ENCODE assay signal across 9 cellular contexts in genomic region chr22:39997939-39998726, GRCh38. TPM values are rescaled to one million over a fixed set of nuclear protein-coding genes. Genes with fewer than 3 reads are reported as not detected.
DNase-seq lines count a peak whose midpoint lies in the region; ATAC-seq, FAIRE-seq and TF ChIP-seq lines count a peak whose summit lies in the region.
"Had no signal": no experiment of that assay in that cellular context is flagged by ENCODE, and none has a peak within 500 bp of the region (broad histone marks: within the 10 kb centered on the region; RNA-seq: fewer than 3 reads in every experiment).

No MANE protein-coding gene starts in this region.

- CTCF ChIA-PET in H1 (lab: Charles Lee; ENCODE audit: partially characterized antibody): interaction anchor here (0.9 to 16.1 kb wide), 5 partner anchors 11 to 65 kb away, joined by 4 to 159 read pairs (median 10); no protein-coding TSS in a partner anchor

- peak overlapping the region; percentile 80 for H3K4me3 Mint-ChIP-seq in neural crest cell
- no peak overlapping the region for H3K4me3 Mint-ChIP-seq in activated T-helper 17 cell treated with anti-CD3 and anti-CD28 coated beads, Interleukin-2, amount 50 U/mL, for 72 hours
- H3K4me3 Mint-ChIP-seq: dendritic cell treated with granulocyte-macrophage colony-stimulating factor and Interleukin-4, amounts not matched to agents 40 ng/mL and 50 ng/mL, for 4 days had no signal

- peak overlapping the region; percentile 60 for H2BK12ac ChIP-seq in H1 (ENCODE audit: low read depth, low read length)

- H2AK5ac ChIP-seq in H1 (ENCODE audit: low read depth, low read length): peak overlapping the region; percentile 41; the same call in 1 of the 2 replicates

- H3K9me3 Mint-ChIP-seq in neural crest cell: no peaks in the 10 kb centered on the region
- H3K9me3 Mint-ChIP-seq in activated T-helper 17 cell treated with anti-CD3 and anti-CD28 coated beads, Interleukin-2, amount 50 U/mL, for 72 hours: no peaks in the 10 kb centered on the region
- H3K9me3 Mint-ChIP-seq: dendritic cell treated with granulocyte-macrophage colony-stimulating factor and Interleukin-4, amounts not matched to agents 40 ng/mL and 50 ng/mL, for 4 days had no signal

- POLR2A ChIA-PET in H1 (lab: Charles Lee; ENCODE audit: partially characterized antibody): interaction anchor here (1.0 to 6.5 kb wide), 8 partner anchors 11 to 82 kb away, joined by 3 to 44 read pairs (median 3); no protein-coding TSS in a partner anchor

- peak overlapping the region; percentile 96 for H3K27ac Mint-ChIP-seq in neural crest cell (ENCODE audit: unreplicated experiment)
- H3K27ac Mint-ChIP-seq in activated T-helper 17 cell treated with anti-CD3 and anti-CD28 coated beads, Interleukin-2, amount 50 U/mL, for 72 hours: no peak overlapping the region
- H3K27ac Mint-ChIP-seq: dendritic cell treated with granulocyte-macrophage colony-stimulating factor and Interleukin-4, amounts not matched to agents 40 ng/mL and 50 ng/mL, for 4 days had no signal

- H3K79me2 ChIP-seq in H1 (ENCODE audit: control insufficient read depth in 1 of 2, insufficient read depth in 2 of 2, low read length in 2 of 2): peaks cover 3 to 55% of the 10 kb centered on the region in 2 experiments

- H3K4me1 ChIP-seq in H1 (replicated peaks in 1 of 4; ENCODE audit: control insufficient read depth in 3 of 4, insufficient read depth in 4 of 4, low read length in 3 of 4): peaks cover 28 to 61% (median 46%) of the 10 kb centered on the region in 4 experiments

- no peak overlapping the region for H2AFZ ChIP-seq in H1 (ENCODE audit: low read length)

- H4K8ac ChIP-seq in H1 (ENCODE audit: extremely low read depth, insufficient read depth, low read length): no peak overlapping the region

- H3K27me3 ChIP-seq in H1 (replicated peaks in 1 of 4; ENCODE audit: control insufficient read depth in 3 of 4, extremely low read depth in 1 of 4, insufficient read depth in 3 of 4, low read length in 3 of 4): peaks cover 0 to 17% (median 12%) of the 10 kb centered on the region in 4 experiments; a peak in 6 of 7 replicates

- no peak for TF ChIP-seq EP300 in H1 (IDR thresholded peaks at IDR 0.05; ENCODE audit: borderline replicate concordance in 1 of 2, low read depth in 2 of 2, low read length in 2 of 2)

- peak overlapping the region; percentile 31 for H2BK120ac ChIP-seq in H1 (replicated peaks; ENCODE audit: low read depth, low read length)

- no peaks in the 10 kb centered on the region for H3K9me3 ChIP-seq in H1 (ENCODE audit: insufficient read depth in 2 of 2, low read depth in 1 of 2, low read length in 1 of 2)

- no peak for ATAC-seq in activated T-helper 17 cell treated with anti-CD3 and anti-CD28 coated beads, Interleukin-2, amount 50 U/mL, for 72 hours (replicated peaks)
- ATAC-seq in GM18520 (IDR thresholded peaks at IDR 0.05; ENCODE audit: unreplicated experiment): no peak

- peaks cover 34% of the 10 kb centered on the region for H3K27me3 Mint-ChIP-seq in neural crest cell (ENCODE audit: low read depth)
- peaks cover 17% of the 10 kb centered on the region for H3K27me3 Mint-ChIP-seq in activated T-helper 17 cell treated with anti-CD3 and anti-CD28 coated beads, Interleukin-2, amount 50 U/mL, for 72 hours

- H3K36me3 Mint-ChIP-seq in neural crest cell (ENCODE audit: low read depth): no peaks in the 10 kb centered on the region
- H3K36me3 Mint-ChIP-seq in activated T-helper 17 cell treated with anti-CD3 and anti-CD28 coated beads, Interleukin-2, amount 50 U/mL, for 72 hours (ENCODE audit: low read depth): no peaks in the 10 kb centered on the region

- no peak overlapping the region for H3K23ac ChIP-seq in H1 (ENCODE audit: insufficient read length)

- no peak overlapping the region; a peak in 1 of 7 replicates for H3K9ac ChIP-seq in H1 (replicated peaks in 1 of 4; ENCODE audit: extremely low read depth in 1 of 4, low read depth in 3 of 4, low read length in 3 of 4)

- in situ Hi-C loops in G401 (cut with HindIII; ENCODE audit: low sequenced_read_pairs): no loop called here

- no peak for FAIRE-seq in H54 (lab: Jason Lieb, UNC)
- FAIRE-seq in H1 (lab: Jason Lieb, UNC): no peak

- H3K36me3 ChIP-seq in H1 (ENCODE audit: control insufficient read depth in 2 of 4, insufficient read depth in 4 of 4, low read length in 3 of 4): no peaks in the 10 kb centered on the region

- peak overlapping the region; percentile 76 for H2BK5ac ChIP-seq in H1 (ENCODE audit: low read depth, low read length)

- peak overlapping the region in 3 of 4 experiments; percentile 7 to 30 (median 17); a peak in 4 of 8 replicates for H3K4me3 ChIP-seq in H1 (ENCODE audit: extremely low read depth in 1 of 4, insufficient read depth in 2 of 4, low read depth in 3 of 4, low read length in 4 of 4)

- H4K91ac ChIP-seq in H1 (replicated peaks; ENCODE audit: insufficient read length, low read length): peak overlapping the region; percentile 61

- TF ChIP-seq RAD21 in H1 (IDR thresholded peaks at IDR 0.05 in 1 of 2, conservative IDR thresholded peaks at IDR 0.05 in 1 of 2; ENCODE audit: low read depth in 2 of 2, low read length in 2 of 2): no peak

- H4K5ac ChIP-seq in H1 (ENCODE audit: insufficient read length, low read depth, low read length): peak overlapping the region; percentile 55

- TF ChIP-seq CTCF in H1 (IDR thresholded peaks at IDR 0.05; ENCODE audit: control extremely low read depth in 1 of 3, insufficient read depth in 1 of 3, low read depth in 1 of 3, low read length in 3 of 3) (no peak), neural crest cell (conservative IDR thresholded peaks at IDR 0.05) (no peak)

- peak overlapping the region; percentile 55 to 80 for H3K4me2 ChIP-seq in H1 (ENCODE audit: insufficient read depth in 1 of 2, low read depth in 2 of 2, low read length in 2 of 2)

- DNase-seq in H54 (ENCODE audit: insufficient read length, low spot score) (peak; percentile 61), NCI-H510A treated with DMSO at 0.1 percent for 48 hours (lab: John Stamatoyannopoulos, UW) (peak; percentile 76), H1 (ENCODE audit: low read depth in 1 of 2, low spot score in 2 of 2) (peak in 1 of 2 experiments; percentile 59), neural crest cell (ENCODE audit: low read depth, low spot score) (no peak), NCI-H1694 treated with DMSO at 0.1 percent for 48 hours (lab: John Stamatoyannopoulos, UW) (no peak), G401 (ENCODE audit: low spot score) (no peak)

- H2BK15ac ChIP-seq in H1 (ENCODE audit: low read length): peak overlapping the region; percentile 19; the same call in 1 of the 2 replicates

- H3K27ac ChIP-seq in H1 (ENCODE audit: low read depth, low read length): peak overlapping the region; percentile 2; the same call in 1 of the 2 replicates

- peak overlapping the region; percentile 23; the same call in 1 of the 2 replicates for H2BK20ac ChIP-seq in H1 (ENCODE audit: low read length)

- H3K14ac ChIP-seq in H1 (ENCODE audit: insufficient read length): no peak overlapping the region

- TF ChIP-seq POLR2A in H54 (IDR thresholded peaks at IDR 0.05; ENCODE audit: low read depth, low read length): no peak
- no peak for TF ChIP-seq POLR2A in H1 (IDR thresholded peaks at IDR 0.05; ENCODE audit: control extremely low read depth in 1 of 2, low read depth in 2 of 2, low read length in 2 of 2)

- no peak overlapping the region for H3K56ac ChIP-seq in H1 (replicated peaks; ENCODE audit: insufficient read length, low read depth, low read length)

- H3K18ac ChIP-seq in H1 (ENCODE audit: extremely low read depth, low read length): peak overlapping the region; percentile 76

- H4K20me1 ChIP-seq in H1 (replicated peaks in 1 of 2; ENCODE audit: control insufficient read depth in 1 of 2, insufficient read depth in 2 of 2, low read length in 2 of 2): peaks cover 0 to 4% of the 10 kb centered on the region in 2 experiments

- WGBS in H1 (ENCODE audit: extremely low coverage in 1 of 2, insufficient coverage in 1 of 2, insufficient read length in 1 of 2, insufficient replicate concordance in 2 of 2, low coverage in 1 of 2, low lambda C conversion rate in 2 of 2, missing lambda C conversion rate in 1 of 2), 2 experiments: 17% methylated on average over 11 of the region's 11 CpGs; no CpG with 5 or more reads in 1 of the 2 experiments

- H3K79me1 ChIP-seq in H1 (ENCODE audit: low read depth, low read length): peaks cover 6% of the 10 kb centered on the region; the same call in 1 of the 2 replicates

- peaks cover 78% of the 10 kb centered on the region for H3K4me1 Mint-ChIP-seq in neural crest cell
- H3K4me1 Mint-ChIP-seq in activated T-helper 17 cell treated with anti-CD3 and anti-CD28 coated beads, Interleukin-2, amount 50 U/mL, for 72 hours: peaks cover 6% of the 10 kb centered on the region

- H3K23me2 ChIP-seq in H1 (ENCODE audit: low read depth, low read length): peaks cover 8% of the 10 kb centered on the region; the same call in 1 of the 2 replicates

- no peak overlapping the region for H3K4ac ChIP-seq in H1 (replicated peaks; ENCODE audit: insufficient read length, low read depth, low read length)

RNA-seq across cellular contexts. Expression of gene FAM83F, which starts 3.4 kb away (rescaled TPM):
- 18.9 and 20.9 TPM in 2 replicates for total RNA-seq in H1 (2021; fragmentation: NEBNext Ultra II Directional; extraction: Animal tissue kit (Norgen Biotek cat#: 25700))
- polyA plus RNA-seq in H1 (2011; rRNA removed): 8.6 and 10.8 TPM in 2 replicates
- 9.9 TPM for polyA plus RNA-seq in H1 (2011; cell fraction: cytosol; rRNA removed)
- polyA plus RNA-seq in H1 (2011; cell fraction: nucleus; rRNA removed): 13.0 TPM
- polyA plus RNA-seq in H1 (2012, experiment 1 of 2): 7.5 to 9.3 TPM (median 8.6 TPM) in 4 replicates
- polyA plus RNA-seq in H1 (2012, experiment 2 of 2): 6.2 TPM
- 5.4 TPM for polyA plus RNA-seq in H1 (2013, experiment 1 of 2)
- 5.4 TPM for polyA plus RNA-seq in H1 (2013, experiment 2 of 2)
- polyA minus RNA-seq in H1 (2011; rRNA and poly(A)+ RNA removed): 21.7 and 25.4 TPM in 2 replicates
- polyA minus RNA-seq in H1 (2011; cell fraction: cytosol; rRNA and poly(A)+ RNA removed): 9.5 TPM
- polyA minus RNA-seq in H1 (2011; cell fraction: nucleus; rRNA and poly(A)+ RNA removed): 10.1 TPM
- 2.8 and 3.1 TPM in 2 replicates for total RNA-seq in neural crest cell
- total RNA-seq in activated T-helper 17 cell treated with anti-CD3 and anti-CD28 coated beads, Interleukin-2, amount 50 U/mL, for 72 hours: 1 to 10 TPM in 1 of 2 donors, under 1 TPM in 1; 0.37 to 1.3 TPM
- total RNA-seq in G401 (2014; rRNA removed; shearing (Covaris generic)): 0.12 and 0.27 TPM in 2 replicates

RNA-seq across cellular contexts. Expression of gene TMA7B, which starts 37.9 kb away (rescaled TPM):
- total RNA-seq in H1 (2021; fragmentation: NEBNext Ultra II Directional; extraction: Animal tissue kit (Norgen Biotek cat#: 25700)): not detected in 2 replicates
- not detected in 2 replicates for polyA plus RNA-seq in H1 (2011; rRNA removed)
- not detected for polyA plus RNA-seq in H1 (2011; cell fraction: cytosol; rRNA removed)
- polyA plus RNA-seq in H1 (2011; cell fraction: nucleus; rRNA removed): not detected
- polyA plus RNA-seq in H1 (2012, experiment 1 of 2): not detected in 4 replicates
- polyA plus RNA-seq in H1 (2012, experiment 2 of 2): not detected
- not detected for polyA plus RNA-seq in H1 (2013, experiment 1 of 2)
- polyA plus RNA-seq in H1 (2013, experiment 2 of 2): not detected
- not detected in 2 replicates for polyA minus RNA-seq in H1 (2011; rRNA and poly(A)+ RNA removed)
- not detected for polyA minus RNA-seq in H1 (2011; cell fraction: cytosol; rRNA and poly(A)+ RNA removed)
- not detected for polyA minus RNA-seq in H1 (2011; cell fraction: nucleus; rRNA and poly(A)+ RNA removed)
- total RNA-seq in neural crest cell: not detected in 2 replicates
- 1 to 10 TPM; 4.0 to 4.4 TPM for total RNA-seq in activated T-helper 17 cell treated with anti-CD3 and anti-CD28 coated beads, Interleukin-2, amount 50 U/mL, for 72 hours
- not detected in 2 replicates for total RNA-seq in G401 (2014; rRNA removed; shearing (Covaris generic))

Comparison
In these comparisons a context has a peak if more than half of its experiments do, and no peak if none do; other contexts are left out.
1. DNase-seq: peak in H54 (single experiment) and NCI-H510A treated with DMSO at 0.1 percent for 48 hours (single experiment); none in neural crest cell (single experiment), NCI-H1694 treated with DMSO at 0.1 percent for 48 hours (single experiment) and G401 (single experiment).